ENCODE assay signal across 9 cellular contexts in genomic region chr7:114081606-114082425, GRCh38.
DNase-seq lines count a peak whose midpoint lies in the region; ATAC-seq, FAIRE-seq and TF ChIP-seq lines count a peak whose summit lies in the region.
"Had no signal": no experiment of that assay in that cellular context is flagged by ENCODE, and none has a peak within 500 bp of the region (broad histone marks: within the 10 kb centered on the region; RNA-seq: fewer than 3 reads in every experiment).

No MANE protein-coding gene starts in this region.

- no peak for TF ChIP-seq EP300 in H1 (IDR thresholded peaks at IDR 0.05; ENCODE audit: borderline replicate concordance in 1 of 2, low read depth in 2 of 2, low read length in 2 of 2)

- 29% methylated on average over 6 of the region's 6 CpGs; no CpG with 5 or more reads in 1 of the 2 experiments for WGBS in H1 (ENCODE audit: extremely low coverage in 1 of 2, insufficient coverage in 1 of 2, insufficient read length in 1 of 2, insufficient replicate concordance in 2 of 2, low coverage in 1 of 2, low lambda C conversion rate in 2 of 2, missing lambda C conversion rate in 1 of 2), 2 experiments

- H3K27me3 Mint-ChIP-seq in nephron progenitor cell (ENCODE audit: low read depth, poor library complexity), result peaks cover 20% of the 10 kb centered on the region
- H3K27me3 Mint-ChIP-seq in activated T-cell treated with anti-CD3 and anti-CD28 coated beads, Interleukin-2, amount 50 U/mL, for 4 hours (ENCODE audit: low read depth), result peaks cover 68% of the 10 kb centered on the region

- H3K9ac ChIP-seq in OCI-LY3 (ENCODE audit: low read length) (peak overlapping the region; percentile 21), H1 (replicated peaks in 1 of 4; ENCODE audit: extremely low read depth in 1 of 4, low read depth in 3 of 4, low read length in 3 of 4) (no peak overlapping the region)

- peak; percentile 32 for FAIRE-seq in H1 (lab: Jason Lieb, UNC)

- no peak overlapping the region for H2BK15ac ChIP-seq in H1 (ENCODE audit: low read length)

- H3K56ac ChIP-seq in H1 (replicated peaks; ENCODE audit: insufficient read length, low read depth, low read length), result no peak overlapping the region

- no peaks in the 10 kb centered on the region for H3K79me1 ChIP-seq in H1 (ENCODE audit: low read depth, low read length)

- CTCF ChIA-PET in H1 (lab: Charles Lee; ENCODE audit: partially characterized antibody), result interaction anchor here (0.6 to 3.7 kb wide), 28 partner anchors 9 to 1767 kb away, joined by 3 to 27 read pairs (median 3); partner anchors contain the start of gene FOXP2

- no peak overlapping the region for H2BK5ac ChIP-seq in H1 (ENCODE audit: low read depth, low read length)

- POLR2A ChIA-PET in H1 (lab: Charles Lee; ENCODE audit: partially characterized antibody), result interaction anchor here (0.8 kb wide), 1 partner anchor 117 kb away, joined by 3 read pairs; no protein-coding TSS in a partner anchor

- no peak overlapping the region for H2BK12ac ChIP-seq in H1 (ENCODE audit: low read depth, low read length)

- peak overlapping the region; percentile 73 for H3K4me2 ChIP-seq in OCI-LY3 (ENCODE audit: low read length)
- H3K4me2 ChIP-seq in H1 (ENCODE audit: insufficient read depth in 1 of 2, low read depth in 2 of 2, low read length in 2 of 2), result peak overlapping the region; percentile 83 to 100; a peak in 3 of 4 replicates

- no peak overlapping the region for H3K4ac ChIP-seq in H1 (replicated peaks; ENCODE audit: insufficient read length, low read depth, low read length)

- no peak overlapping the region for H2AK5ac ChIP-seq in H1 (ENCODE audit: low read depth, low read length)

- H3K36me3 ChIP-seq in OCI-LY3 (replicated peaks; ENCODE audit: low read depth, low read length) (no peaks in the 10 kb centered on the region), H1 (ENCODE audit: control insufficient read depth in 2 of 4, insufficient read depth in 4 of 4, low read length in 3 of 4) (no peaks in the 10 kb centered on the region)
- H3K36me3 ChIP-seq in effector memory CD4-positive, alpha-beta T cell (ENCODE audit: control insufficient read depth, insufficient read depth, low read length), result no peaks in the 10 kb centered on the region
- H3K36me3 ChIP-seq: neutrophil had no signal

- peaks cover 54% of the 10 kb centered on the region for H3K4me1 Mint-ChIP-seq in nephron progenitor cell
- peaks cover 32% of the 10 kb centered on the region for H3K4me1 Mint-ChIP-seq in activated T-cell treated with anti-CD3 and anti-CD28 coated beads, Interleukin-2, amount 50 U/mL, for 4 hours (ENCODE audit: low read depth)

- H4K20me1 ChIP-seq in OCI-LY3 (ENCODE audit: insufficient read depth, low read length), result no peaks in the 10 kb centered on the region
- H4K20me1 ChIP-seq in H1 (replicated peaks in 1 of 2; ENCODE audit: control insufficient read depth in 1 of 2, insufficient read depth in 2 of 2, low read length in 2 of 2), result no peaks in the 10 kb centered on the region

- peak; percentile 32 for DNase-seq in COLO668 (lab: John Stamatoyannopoulos, UW; ENCODE audit: unreplicated experiment)
- DNase-seq in H1 (ENCODE audit: low read depth in 1 of 2, low spot score in 2 of 2), result no peak
- no peak for DNase-seq in nephron progenitor cell
- no peak for DNase-seq in effector memory CD4-positive, alpha-beta T cell
- DNase-seq in activated T-cell treated with anti-CD3 and anti-CD28 coated beads, Interleukin-2, amount 50 U/mL, for 4 hours, result no peak

- H3K27me3 ChIP-seq in OCI-LY3 (ENCODE audit: low read depth, low read length) (no peaks in the 10 kb centered on the region; the same call in 1 of the 2 replicates), H1 (replicated peaks in 1 of 4; ENCODE audit: control insufficient read depth in 3 of 4, extremely low read depth in 1 of 4, insufficient read depth in 3 of 4, low read length in 3 of 4) (peaks cover 21 to 49% (median 38%) of the 10 kb centered on the region in 4 experiments; a peak in 6 of 7 replicates)
- peaks cover 38% of the 10 kb centered on the region for H3K27me3 ChIP-seq in effector memory CD4-positive, alpha-beta T cell (replicated peaks; ENCODE audit: control insufficient read depth, insufficient read depth, low read length, poor library complexity, severe bottlenecking)

- no peak overlapping the region for H3K27ac ChIP-seq in OCI-LY3 (ENCODE audit: low read length)
- no peak overlapping the region for H3K27ac ChIP-seq in H1 (ENCODE audit: low read depth, low read length)
- H3K27ac ChIP-seq in effector memory CD4-positive, alpha-beta T cell (ENCODE audit: insufficient read depth, low read length, poor library complexity, severe bottlenecking), result no peak overlapping the region
- H3K27ac ChIP-seq: neutrophil had no signal

- no peak overlapping the region for H2BK20ac ChIP-seq in H1 (ENCODE audit: low read length)

- H2AFZ ChIP-seq in OCI-LY3 (ENCODE audit: low read depth, low read length), result peak overlapping the region; percentile 52; the same call in 1 of the 2 replicates
- no peak overlapping the region for H2AFZ ChIP-seq in H1 (ENCODE audit: low read length)

- no peak overlapping the region for H3K27ac Mint-ChIP-seq in nephron progenitor cell

- TF ChIP-seq RAD21 in H1 (IDR thresholded peaks at IDR 0.05 in 1 of 2, conservative IDR thresholded peaks at IDR 0.05 in 1 of 2; ENCODE audit: low read depth in 2 of 2, low read length in 2 of 2), result peak; percentile 81 to 86

- no peaks in the 10 kb centered on the region for H3K36me3 Mint-ChIP-seq in nephron progenitor cell (ENCODE audit: low read depth)
- H3K36me3 Mint-ChIP-seq in activated T-cell treated with anti-CD3 and anti-CD28 coated beads, Interleukin-2, amount 50 U/mL, for 4 hours (ENCODE audit: insufficient read depth), result no peaks in the 10 kb centered on the region

- H3K4me3 ChIP-seq in OCI-LY3 (ENCODE audit: low read length), result peak overlapping the region; percentile 62
- peak overlapping the region in 1 of 4 experiments; percentile 71; a peak in 1 of 8 replicates for H3K4me3 ChIP-seq in H1 (ENCODE audit: extremely low read depth in 1 of 4, insufficient read depth in 2 of 4, low read depth in 3 of 4, low read length in 4 of 4)
- no peak overlapping the region for H3K4me3 ChIP-seq in effector memory CD4-positive, alpha-beta T cell (ENCODE audit: insufficient read depth, low read depth, low read length, poor library complexity, severe bottlenecking)

- peak; percentile 28 for ATAC-seq in HG02885 (IDR thresholded peaks at IDR 0.05; ENCODE audit: poor library complexity, unreplicated experiment)
- ATAC-seq in GM18909 (IDR thresholded peaks at IDR 0.05; ENCODE audit: poor library complexity, unreplicated experiment), result no peak
- no peak for ATAC-seq in activated T-cell treated with anti-CD3 and anti-CD28 coated beads, Interleukin-2, amount 50 U/mL, for 4 hours

- no peaks in the 10 kb centered on the region for H3K9me3 ChIP-seq in OCI-LY3 (ENCODE audit: insufficient read depth, low read length)
- H3K9me3 ChIP-seq in H1 (ENCODE audit: insufficient read depth in 2 of 2, low read depth in 1 of 2, low read length in 1 of 2), result no peaks in the 10 kb centered on the region; a peak in 1 of 4 replicates
- no peaks in the 10 kb centered on the region for H3K9me3 ChIP-seq in effector memory CD4-positive, alpha-beta T cell (ENCODE audit: control insufficient read depth, low read length)
- H3K9me3 ChIP-seq: neutrophil had no signal

- no peak overlapping the region for H4K5ac ChIP-seq in H1 (ENCODE audit: insufficient read length, low read depth, low read length)

- TF ChIP-seq CTCF in OCI-LY3 (IDR thresholded peaks at IDR 0.05; ENCODE audit: low read depth, low read length) (peak; percentile 79), H1 (IDR thresholded peaks at IDR 0.05; ENCODE audit: control extremely low read depth in 1 of 3, insufficient read depth in 1 of 3, low read depth in 1 of 3, low read length in 3 of 3) (peak in 2 of 3 experiments; percentile 34 to 51; a peak in 2 of 4 replicates), nephron progenitor cell (IDR thresholded peaks at IDR 0.05) (peak; percentile 62)

- no peak overlapping the region for H4K8ac ChIP-seq in H1 (ENCODE audit: extremely low read depth, insufficient read depth, low read length)

- no peak overlapping the region for H3K18ac ChIP-seq in H1 (ENCODE audit: extremely low read depth, low read length)

- H3K14ac ChIP-seq in H1 (ENCODE audit: insufficient read length), result no peak overlapping the region

- no peaks in the 10 kb centered on the region for H3K9me3 Mint-ChIP-seq in nephron progenitor cell
- no peaks in the 10 kb centered on the region for H3K9me3 Mint-ChIP-seq in activated T-cell treated with anti-CD3 and anti-CD28 coated beads, Interleukin-2, amount 50 U/mL, for 4 hours

- peak overlapping the region; percentile 86 for H3K4me3 Mint-ChIP-seq in nephron progenitor cell
- H3K4me3 Mint-ChIP-seq in activated T-cell treated with anti-CD3 and anti-CD28 coated beads, Interleukin-2, amount 50 U/mL, for 4 hours, result no peak overlapping the region

- no peak overlapping the region for H3K23ac ChIP-seq in H1 (ENCODE audit: insufficient read length)

- H2BK120ac ChIP-seq in H1 (replicated peaks; ENCODE audit: low read depth, low read length), result no peak overlapping the region

- H3K4me1 ChIP-seq in OCI-LY3 (ENCODE audit: low read length), result peaks cover 17% of the 10 kb centered on the region
- peaks cover 0 to 12% (median 2%) of the 10 kb centered on the region in 4 experiments; a peak in 5 of 7 replicates for H3K4me1 ChIP-seq in H1 (replicated peaks in 1 of 4; ENCODE audit: control insufficient read depth in 3 of 4, insufficient read depth in 4 of 4, low read length in 3 of 4)
- peaks cover 21% of the 10 kb centered on the region for H3K4me1 ChIP-seq in effector memory CD4-positive, alpha-beta T cell (ENCODE audit: control insufficient read depth, insufficient read depth, low read length, poor library complexity, severe bottlenecking)

- H4K91ac ChIP-seq in H1 (replicated peaks; ENCODE audit: insufficient read length, low read length), result no peak overlapping the region

- H3K79me2 ChIP-seq in OCI-LY3 (ENCODE audit: low read length) (no peaks in the 10 kb centered on the region), H1 (ENCODE audit: control insufficient read depth in 1 of 2, insufficient read depth in 2 of 2, low read length in 2 of 2) (no peaks in the 10 kb centered on the region)

- H3K23me2 ChIP-seq in H1 (ENCODE audit: low read depth, low read length), result peaks cover 26% of the 10 kb centered on the region

- no peak for TF ChIP-seq POLR2A in H1 (IDR thresholded peaks at IDR 0.05; ENCODE audit: control extremely low read depth in 1 of 2, low read depth in 2 of 2, low read length in 2 of 2)

TF ChIP-seq in H1, 55 proteins besides CTCF, POLR2A, EP300 and RAD21:
- TF ChIP-seq YY1 (IDR thresholded peaks at IDR 0.05; ENCODE audit: low read depth, low read length) (no peak), CEBPB (IDR thresholded peaks at IDR 0.05; ENCODE audit: low read depth, low read length) (peak; percentile 76)
